Comparison of ENCODE assay signal across 23 cellular contexts in the genomic region with DNA sequence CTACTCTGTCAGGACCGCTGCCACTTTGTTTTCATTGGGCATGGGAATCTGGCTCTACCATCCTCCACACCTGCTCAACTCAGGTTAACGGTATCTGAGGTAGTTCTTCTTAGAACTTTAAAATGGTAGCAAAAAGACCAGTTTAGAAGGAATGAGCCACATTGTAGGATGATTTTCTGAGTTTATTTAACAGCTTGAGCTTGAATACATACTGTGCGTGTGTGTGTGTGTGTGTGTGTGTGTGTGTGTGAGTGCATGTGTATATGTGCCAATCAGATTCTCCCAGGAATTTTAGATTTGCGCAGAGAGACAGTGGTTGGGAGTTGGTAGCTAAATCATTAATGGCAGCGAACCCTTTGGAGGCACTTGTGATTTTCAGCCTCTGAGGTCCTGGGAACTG.
"Had no signal": no experiment of that assay in that cellular context is flagged by ENCODE, and none has a peak within 500 bp of the region (broad histone marks: within the 10 kb centered on the region; RNA-seq: fewer than 3 reads in every experiment).

No MANE protein-coding gene starts in this region.

- H3K9me3 ChIP-seq: breast epithelium, MG63 had no signal

- H3K9me3 Mint-ChIP-seq: activated B cell treated with CpG ODN at 0.5 μM for 24 hours; activated CD4-positive, alpha-beta memory T cell treated with anti-CD3 and anti-CD28 coated beads, Interleukin-2, amount 10 ng/mL, durations not matched to agents 7 days and 5 days; activated CD4-positive, alpha-beta T cell treated with anti-CD3 and anti-CD28 coated beads, Interleukin-2, amount 10 ng/mL, durations not matched to agents 7 days and 5 days; activated naive CD4-positive, alpha-beta T cell treated with anti-CD3 and anti-CD28 coated beads, Interleukin-2, amount 10 ng/mL, durations not matched to agents 7 days and 5 days; activated naive CD8-positive, alpha-beta T cell treated with anti-CD3 and anti-CD28 coated beads for 36 hours; activated T-helper 17 cell treated with anti-CD3 and anti-CD28 coated beads, Interleukin-2, amount 50 U/mL, for 72 hours; T-cell had no signal

- ATAC-seq: Right ventricle myocardium inferior, T-cell had no signal

- H3K36me3 ChIP-seq: breast epithelium, MG63 had no signal

- H3K27ac ChIP-seq: breast epithelium, SK-N-MC had no signal

- H3K36me3 Mint-ChIP-seq: activated naive CD4-positive, alpha-beta T cell treated with anti-CD3 and anti-CD28 coated beads, Interleukin-2, amount 10 ng/mL, durations not matched to agents 7 days and 5 days; activated naive CD8-positive, alpha-beta T cell treated with anti-CD3 and anti-CD28 coated beads for 36 hours; T-cell had no signal

- H3K4me3 Mint-ChIP-seq: activated B cell treated with CpG ODN at 0.5 μM for 24 hours; activated CD4-positive, alpha-beta memory T cell treated with anti-CD3 and anti-CD28 coated beads, Interleukin-2, amount 10 ng/mL, durations not matched to agents 7 days and 5 days; activated CD4-positive, alpha-beta T cell treated with anti-CD3 and anti-CD28 coated beads, Interleukin-2, amount 10 ng/mL, durations not matched to agents 7 days and 5 days; activated naive CD4-positive, alpha-beta T cell treated with anti-CD3 and anti-CD28 coated beads, Interleukin-2, amount 10 ng/mL, durations not matched to agents 7 days and 5 days; activated naive CD8-positive, alpha-beta T cell treated with anti-CD3 and anti-CD28 coated beads for 36 hours; activated T-helper 17 cell treated with anti-CD3 and anti-CD28 coated beads, Interleukin-2, amount 50 U/mL, for 72 hours; T-cell had no signal

- H3K27ac Mint-ChIP-seq: activated B cell treated with CpG ODN at 0.5 μM for 24 hours; activated CD4-positive, alpha-beta memory T cell treated with anti-CD3 and anti-CD28 coated beads, Interleukin-2, amount 10 ng/mL, durations not matched to agents 7 days and 5 days; activated CD4-positive, alpha-beta T cell treated with anti-CD3 and anti-CD28 coated beads, Interleukin-2, amount 10 ng/mL, durations not matched to agents 7 days and 5 days; activated naive CD4-positive, alpha-beta T cell treated with anti-CD3 and anti-CD28 coated beads, Interleukin-2, amount 10 ng/mL, durations not matched to agents 7 days and 5 days; activated naive CD8-positive, alpha-beta T cell treated with anti-CD3 and anti-CD28 coated beads for 36 hours; activated T-helper 17 cell treated with anti-CD3 and anti-CD28 coated beads, Interleukin-2, amount 50 U/mL, for 72 hours had no signal

- DNase-seq: activated B cell treated with CpG ODN at 0.5 μM for 24 hours; activated CD4-positive, alpha-beta memory T cell treated with anti-CD3 and anti-CD28 coated beads, Interleukin-2, amount 10 ng/mL, durations not matched to agents 7 days and 5 days; activated CD4-positive, alpha-beta T cell treated with anti-CD3 and anti-CD28 coated beads for 1 hour; activated CD4-positive, alpha-beta T cell treated with anti-CD3 and anti-CD28 coated beads, Interleukin-2, amount 10 ng/mL, durations not matched to agents 7 days and 5 days; activated gamma-delta T cell treated with Interleukin-2 at 50 U/mL for 16 hours; activated naive CD4-positive, alpha-beta T cell treated with anti-CD3 and anti-CD28 coated beads, Interleukin-2, amount 10 ng/mL, durations not matched to agents 7 days and 5 days; activated naive CD8-positive, alpha-beta T cell treated with anti-CD3 and anti-CD28 coated beads for 36 hours; activated T-cell treated with anti-CD3 and anti-CD28 coated beads for 4 hours; activated T-cell treated with anti-CD3 and anti-CD28 coated beads, Interleukin-2, amount 50 U/mL, for 48 hours; caudate nucleus; NCI-H1105; NCI-H1436; NCI-H1694 treated with DMSO at 0.1 percent for 48 hours; NCI-H2029 treated with DMSO at 0.1 percent for 48 hours; NCI-H510A treated with DMSO at 0.1 percent for 48 hours; T-cell; T-helper 2 cell had no signal

- H3K27me3 ChIP-seq: breast epithelium, MG63 had no signal

- FAIRE-seq: TTC549 had no signal

- H3K4me3 ChIP-seq: breast epithelium, MG63, SK-N-MC had no signal
